ENCODE assay signal across 2 cellular contexts in genomic region chr4:80471701-80472100, GRCh38.
TF ChIP-seq lines count a peak whose summit lies in the region.

No MANE protein-coding gene starts in this region.

TF ChIP-seq in IMR-90, 13 proteins besides CTCF, POLR2A, EP300 and RAD21:
- TF ChIP-seq ELK1 (IDR thresholded peaks at IDR 0.05; ENCODE audit: borderline replicate concordance, low read depth, low read length) (no peak), CHD1 (IDR thresholded peaks at IDR 0.05; ENCODE audit: low read depth, low read length) (no peak), MXI1 (IDR thresholded peaks at IDR 0.05; ENCODE audit: borderline replicate concordance, low read depth, low read length) (no peak), SMC3 (IDR thresholded peaks at IDR 0.05; ENCODE audit: low read depth, low read length) (no peak)

TF ChIP-seq in SK-N-SH, 30 proteins besides CTCF, POLR2A, EP300 and RAD21 (continued from another document):
- no peak for TF ChIP-seq FOSL2 (IDR thresholded peaks at IDR 0.05; ENCODE audit: borderline replicate concordance, low read depth)
- no peak for TF ChIP-seq CHD2 (IDR thresholded peaks at IDR 0.05; ENCODE audit: low read length, partially characterized antibody)
- TF ChIP-seq JUND (IDR thresholded peaks at IDR 0.05), result no peak
- TF ChIP-seq ELF1 (IDR thresholded peaks at IDR 0.05), result no peak
- no peak for TF ChIP-seq USF2 (IDR thresholded peaks at IDR 0.05; ENCODE audit: borderline replicate concordance, low read depth, low read length)
- no peak for TF ChIP-seq TCF12 (IDR thresholded peaks at IDR 0.05)
- no peak for TF ChIP-seq RXRA (IDR thresholded peaks at IDR 0.05; ENCODE audit: borderline replicate concordance, low read depth)
- no peak for TF ChIP-seq NRF1 (IDR thresholded peaks at IDR 0.05; ENCODE audit: low read depth, low read length)
- no peak for TF ChIP-seq SIN3A (IDR thresholded peaks at IDR 0.05; ENCODE audit: borderline replicate concordance, low read depth, low read length)
- no peak for TF ChIP-seq IRF3 (IDR thresholded peaks at IDR 0.05; ENCODE audit: low read depth, low read length)
- TF ChIP-seq YY1 (IDR thresholded peaks at IDR 0.05; ENCODE audit: low read depth), result no peak
- no peak for TF ChIP-seq GATA2 (CRISPR knock-in tag; IDR thresholded peaks at IDR 0.05)
- no peak for TF ChIP-seq GABPA (IDR thresholded peaks at IDR 0.05; ENCODE audit: low read depth)
- TF ChIP-seq RCOR1 (IDR thresholded peaks at IDR 0.05; ENCODE audit: low read length), result no peak
- TF ChIP-seq NFIC (IDR thresholded peaks at IDR 0.05; ENCODE audit: borderline replicate concordance), result no peak
TF ChIP-seq in SK-N-SH: peak in this region for 0.
